In genomic region chr18:32095156-32095555, GRCh38 we compare ENCODE assay signal across 13 cellular contexts. TPM values are rescaled to one million over a fixed set of nuclear protein-coding genes. Genes with fewer than 3 reads are reported as not detected.
DNase-seq lines count a peak whose midpoint lies in the region; ATAC-seq and TF ChIP-seq lines count a peak whose summit lies in the region.
"Had no signal": no experiment of that assay in that cellular context is flagged by ENCODE, and none has a peak within 500 bp of the region (broad histone marks: within the 10 kb centered on the region; RNA-seq: fewer than 3 reads in every experiment).

No MANE protein-coding gene starts in this region.

- no peaks in the 10 kb centered on the region for H3K9me3 Mint-ChIP-seq in activated naive CD4-positive, alpha-beta T cell treated with anti-CD3 and anti-CD28 coated beads, Interleukin-2, amount 50 U/mL, for 24 hours
- H3K9me3 Mint-ChIP-seq in brain = no peaks in the 10 kb centered on the region
- H3K9me3 Mint-ChIP-seq in stimulated activated naive B cell treated with anti-CD40 and anti-IgM and Interleukin-4, amounts not matched to agents 10 μg/mL and 1 μg/mL and 100 μg/mL, for 72 hours = no peaks in the 10 kb centered on the region
- H3K9me3 Mint-ChIP-seq: type B pancreatic cell had no signal

- peaks cover 25% of the 10 kb centered on the region for H3K36me3 Mint-ChIP-seq in activated naive CD4-positive, alpha-beta T cell treated with anti-CD3 and anti-CD28 coated beads, Interleukin-2, amount 50 U/mL, for 24 hours
- H3K36me3 Mint-ChIP-seq in brain = peaks cover 58% of the 10 kb centered on the region
- H3K36me3 Mint-ChIP-seq in stimulated activated naive B cell treated with anti-CD40 and anti-IgM and Interleukin-4, amounts not matched to agents 10 μg/mL and 1 μg/mL and 100 μg/mL, for 72 hours = peaks cover 35 to 39% of the 10 kb centered on the region in 2 donors

- no peak for DNase-seq in activated naive CD4-positive, alpha-beta T cell treated with Interleukin-2 at 50 U/mL for 16 hours
- peak; percentile 21 for DNase-seq in RKO (ENCODE audit: low spot score)
- DNase-seq in stimulated activated naive B cell treated with anti-CD40 and anti-IgM and Interleukin-4, amounts not matched to agents 10 μg/mL and 1 μg/mL and 100 μg/mL, for 72 hours = no peak
- DNase-seq in NCI-H446 (lab: John Stamatoyannopoulos, UW) = no peak
- DNase-seq in OCI-M1 (lab: John Stamatoyannopoulos, UW) = no peak
- no peak for DNase-seq in kidney glomerular epithelial cell (lab: John Stamatoyannopoulos, UW)
- DNase-seq: midbrain, NCI-H2081, posterior cingulate gyrus, SHP77 had no signal

- no peaks in the 10 kb centered on the region for H3K27me3 Mint-ChIP-seq in activated naive CD4-positive, alpha-beta T cell treated with anti-CD3 and anti-CD28 coated beads, Interleukin-2, amount 50 U/mL, for 24 hours
- H3K27me3 Mint-ChIP-seq in brain = peaks cover 5% of the 10 kb centered on the region
- no peaks in the 10 kb centered on the region for H3K27me3 Mint-ChIP-seq in stimulated activated naive B cell treated with anti-CD40 and anti-IgM and Interleukin-4, amounts not matched to agents 10 μg/mL and 1 μg/mL and 100 μg/mL, for 72 hours
- H3K27me3 Mint-ChIP-seq: type B pancreatic cell had no signal

- peaks cover 58% of the 10 kb centered on the region for H3K4me1 Mint-ChIP-seq in activated naive CD4-positive, alpha-beta T cell treated with anti-CD3 and anti-CD28 coated beads, Interleukin-2, amount 50 U/mL, for 24 hours
- peaks cover 52% of the 10 kb centered on the region for H3K4me1 Mint-ChIP-seq in brain
- peaks cover 28 to 45% of the 10 kb centered on the region in 2 donors for H3K4me1 Mint-ChIP-seq in stimulated activated naive B cell treated with anti-CD40 and anti-IgM and Interleukin-4, amounts not matched to agents 10 μg/mL and 1 μg/mL and 100 μg/mL, for 72 hours

- ATAC-seq in stimulated activated naive B cell treated with anti-CD40 and anti-IgM and Interleukin-4, amounts not matched to agents 10 μg/mL and 1 μg/mL and 100 μg/mL, for 72 hours (replicated peaks) = no peak

- no peak for TF ChIP-seq CTCF in brain (conservative IDR thresholded peaks at IDR 0.05)

- H3K4me3 Mint-ChIP-seq in activated naive CD4-positive, alpha-beta T cell treated with anti-CD3 and anti-CD28 coated beads, Interleukin-2, amount 50 U/mL, for 24 hours = peak overlapping the region; percentile 100
- peak overlapping the region; percentile 5 to 99 (median 89) for H3K4me3 Mint-ChIP-seq in brain
- peak overlapping the region; percentile 26 to 100 for H3K4me3 Mint-ChIP-seq in stimulated activated naive B cell treated with anti-CD40 and anti-IgM and Interleukin-4, amounts not matched to agents 10 μg/mL and 1 μg/mL and 100 μg/mL, for 72 hours

- peak overlapping the region; percentile 26 for H3K27ac Mint-ChIP-seq in activated naive CD4-positive, alpha-beta T cell treated with anti-CD3 and anti-CD28 coated beads, Interleukin-2, amount 50 U/mL, for 24 hours
- H3K27ac Mint-ChIP-seq in brain = peak overlapping the region in 2 of 5 experiments; percentile 15
- peak overlapping the region; percentile 49 for H3K27ac Mint-ChIP-seq in stimulated activated naive B cell treated with anti-CD40 and anti-IgM and Interleukin-4, amounts not matched to agents 10 μg/mL and 1 μg/mL and 100 μg/mL, for 72 hours
- H3K27ac Mint-ChIP-seq: type B pancreatic cell had no signal

RNA-seq across cellular contexts. Expression of gene RNF138, which starts 3.5 kb away (rescaled TPM):
- polyA plus RNA-seq in brain (ENCODE audit: insufficient read depth, low read depth, low replicate concordance) = 14.9 TPM
